ENCODE assay signal across 9 cellular contexts in the genomic region with DNA sequence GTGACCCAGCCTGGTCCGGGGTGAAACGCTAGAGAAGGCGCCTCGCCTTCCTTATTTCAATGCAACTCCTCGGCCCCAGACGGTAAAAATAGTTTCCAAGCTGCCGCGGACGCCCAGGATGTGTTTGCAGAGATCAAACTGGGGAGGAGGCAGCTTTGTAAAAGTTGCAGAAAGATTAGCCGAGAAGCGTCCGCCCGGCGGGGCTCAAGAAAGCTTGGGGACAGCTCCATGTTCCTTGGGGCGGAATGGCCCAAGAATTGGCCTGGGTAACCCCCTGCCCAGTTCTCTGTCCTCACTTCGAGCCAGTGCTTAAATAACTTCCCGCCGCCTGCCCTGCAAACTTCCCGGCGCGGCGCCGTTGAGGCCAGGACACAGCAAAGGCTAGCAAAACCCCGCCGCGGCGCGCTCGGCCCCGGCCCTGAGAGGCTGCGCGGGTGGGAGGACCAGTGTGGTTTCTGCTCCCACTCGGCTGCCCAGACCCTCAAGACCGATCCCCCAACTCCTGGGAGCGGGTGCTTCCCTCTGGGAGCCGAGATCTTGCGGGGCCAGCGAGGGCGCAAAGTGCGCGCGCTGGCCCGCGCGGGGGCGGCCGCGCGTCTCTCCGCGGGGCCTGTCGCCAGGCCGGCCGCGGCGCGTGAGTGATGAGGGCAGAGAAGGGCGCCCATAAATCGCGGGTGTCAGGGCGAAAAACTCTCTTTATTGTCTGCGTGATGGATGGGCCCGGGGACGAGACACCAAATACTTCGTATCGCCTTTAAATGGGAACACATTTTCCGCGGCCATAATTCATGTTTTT. TPM values are rescaled to one million over a fixed set of nuclear protein-coding genes. Genes with fewer than 3 reads are reported as not detected.
DNase-seq lines count a peak whose midpoint lies in the region; ATAC-seq, FAIRE-seq and TF ChIP-seq lines count a peak whose summit lies in the region.
"Had no signal": no experiment of that assay in that cellular context is flagged by ENCODE, and none has a peak within 500 bp of the region (broad histone marks: within the 10 kb centered on the region; RNA-seq: fewer than 3 reads in every experiment).

No MANE protein-coding gene starts in this region.

- TF ChIP-seq EP300 in HepG2 (IDR thresholded peaks at IDR 0.05; ENCODE audit: low read depth in 2 of 2, low read length in 2 of 2) (no peak), HepG2 (CRISPR knock-in tag; IDR thresholded peaks at IDR 0.05; ENCODE audit: borderline replicate concordance) (no peak)

- H3K27me3 ChIP-seq in breast epithelium, result peaks cover 0 to 7% of the 10 kb centered on the region in 2 donors
- H3K27me3 ChIP-seq in HepG2 (ENCODE audit: control insufficient read depth in 1 of 2, insufficient read depth in 2 of 2, low read length in 2 of 2), result no peaks in the 10 kb centered on the region; a peak in 1 of 5 replicates
- no peaks in the 10 kb centered on the region for H3K27me3 ChIP-seq in tibial artery

- POLR2A ChIA-PET in HepG2 (lab: Yijun Ruan, JAX), result no interaction called here

- no peaks in the 10 kb centered on the region for H4K20me1 ChIP-seq in HepG2 (ENCODE audit: insufficient read depth, low read length)

- FAIRE-seq in HepG2 (lab: Jason Lieb, UNC), result no peak
- FAIRE-seq: G401.6 had no signal

- peak overlapping the region; percentile 87 to 94 for H3K27ac ChIP-seq in breast epithelium
- H3K27ac ChIP-seq in HepG2 (ENCODE audit: extremely low read length, insufficient read depth, low read length), result no peak overlapping the region
- peak overlapping the region; percentile 84 to 94 for H3K27ac ChIP-seq in tibial artery

- no peaks in the 10 kb centered on the region for H3K4me1 ChIP-seq in breast epithelium
- H3K4me1 ChIP-seq in HepG2 (ENCODE audit: insufficient read depth, low read length), result peaks cover 20% of the 10 kb centered on the region
- peaks cover 0 to 37% (median 22%) of the 10 kb centered on the region in 4 donors for H3K4me1 ChIP-seq in tibial artery

- ATAC-seq in HepG2 (no peak), HG02885 (IDR thresholded peaks at IDR 0.05; ENCODE audit: poor library complexity, unreplicated experiment) (no peak), GM21723 (IDR thresholded peaks at IDR 0.05; ENCODE audit: unreplicated experiment) (no peak)

- intact Hi-C loops in breast epithelium (cut with DNase I; ENCODE audit: low total_unique reads) (no loop called here), HepG2 (cut with micrococcal nuclease; ENCODE audit: unreplicated experiment) (loop anchor here (5.0 to 10.0 kb wide), 3 partner anchors 197 to 1139 kb away; no protein-coding TSS in a partner anchor), tibial artery (cut with DNase I; ENCODE audit: low total_unique reads) (no loop called here)

- TF ChIP-seq CTCF in breast epithelium (IDR thresholded peaks at IDR 0.05), result no peak
- no peak for TF ChIP-seq CTCF in HepG2 (CRISPR knock-in tag; IDR thresholded peaks at IDR 0.05)
- peak in 1 of 2 experiments; percentile 15 for TF ChIP-seq CTCF in tibial artery (IDR thresholded peaks at IDR 0.05)

- peak overlapping the region; percentile 73; the same call in 1 of the 2 replicates for H3K4me2 ChIP-seq in HepG2 (ENCODE audit: low read depth, low read length)

- BruUV-seq in HepG2 (replicated peaks; lab: Mats Ljungman, UMichigan), result no TSS peak

- peak; percentile 58 for DNase-seq in activated CD8-positive, alpha-beta memory T cell treated with anti-CD3 and anti-CD28 coated beads, Interleukin-2, amount 50 U/mL, for 48 hours
- DNase-seq in activated CD8-positive, alpha-beta memory T cell treated with anti-CD3 and anti-CD28 coated beads, Interleukin-2, amount 50 U/mL, for 4 hours, result no peak
- no peak for DNase-seq in breast epithelium (ENCODE audit: low spot score in 2 of 2)
- DNase-seq in HepG2 (ENCODE audit: low spot score), result no peak
- DNase-seq in tibial artery, result peak; percentile 63 to 77
- no peak for DNase-seq in DMS79 treated with DMSO at 0.1 percent for 48 hours (lab: John Stamatoyannopoulos, UW)

- TF ChIP-seq POLR2A in breast epithelium (IDR thresholded peaks at IDR 0.05), result no peak
- TF ChIP-seq POLR2A in HepG2 (IDR thresholded peaks at IDR 0.05; ENCODE audit: insufficient read depth in 1 of 2, low read depth in 2 of 2, low read length in 2 of 2), result no peak

- H3K36me3 ChIP-seq in breast epithelium, result no peaks in the 10 kb centered on the region
- H3K36me3 ChIP-seq in HepG2 (replicated peaks in 1 of 2; ENCODE audit: control insufficient read depth in 1 of 2, insufficient read depth in 2 of 2, low read length in 2 of 2), result peaks cover 0 to 5% of the 10 kb centered on the region in 2 experiments; a peak in 1 of 5 replicates
- H3K36me3 ChIP-seq in tibial artery, result no peaks in the 10 kb centered on the region

- H3K9me3 ChIP-seq in breast epithelium (no peaks in the 10 kb centered on the region), HepG2 (ENCODE audit: low read length) (no peaks in the 10 kb centered on the region), tibial artery (no peaks in the 10 kb centered on the region)

- H3K9ac ChIP-seq in HepG2 (ENCODE audit: insufficient read depth, low read depth, low read length), result no peak overlapping the region

- no peak overlapping the region for H2AFZ ChIP-seq in HepG2 (ENCODE audit: low read length)

- CTCF ChIA-PET in HepG2 (lab: Yijun Ruan, JAX; ENCODE audit: low intra/inter-chr PET ratio, low total read pairs), result no interaction called here

- in situ Hi-C loops in HepG2 (cut with HindIII; ENCODE audit: extremely low pct_ligation_motif_present, low pct_unique_long_range_greater_than_20kb), result no loop called here

- 98% methylated on average over 61 of the region's 68 CpGs for WGBS in HepG2 (ENCODE audit: low lambda C conversion rate)

- peaks cover 21% of the 10 kb centered on the region for H3K79me2 ChIP-seq in HepG2 (ENCODE audit: insufficient read depth, low read length)

- TF ChIP-seq RAD21 in HepG2 (CRISPR knock-in tag; IDR thresholded peaks at IDR 0.05), result no peak

- H3K4me3 ChIP-seq in breast epithelium, result peak overlapping the region; percentile 70 to 81 (median 80)
- H3K4me3 ChIP-seq in HepG2 (replicated peaks in 1 of 3; ENCODE audit: insufficient read depth in 1 of 3, low read depth in 2 of 3, low read length in 3 of 3), result no peak overlapping the region
- peak overlapping the region; percentile 77 to 89 for H3K4me3 ChIP-seq in tibial artery

TF ChIP-seq in HepG2, 621 proteins besides CTCF, POLR2A, EP300 and RAD21 (continues in another document):
- TF ChIP-seq SKI (IDR thresholded peaks at IDR 0.05; ENCODE audit: partially characterized antibody), result no peak
- no peak for TF ChIP-seq SRSF4 (IDR thresholded peaks at IDR 0.05; ENCODE audit: low read depth, low read length, poor library complexity, severe bottlenecking)

RNA-seq across cellular contexts. Expression of a gene that starts 6.3 kb away (rescaled TPM):
- 10 to 100 TPM in 1 of 3 donors, 1 to 10 TPM in 2; 3.6 to 10.9 (median 7.6) TPM for total RNA-seq in breast epithelium
- total RNA-seq in HepG2 (2016; rRNA removed; fragmentation: Illumina TruSeq; extraction: Trizol), result 5.8 and 8.3 TPM in 2 replicates
- total RNA-seq in HepG2 (2016; cell fraction: cytosol; rRNA removed; fragmentation: Illumina TruSeq; extraction: Trizol; ENCODE audit: low read depth), result 1.8 and 1.9 TPM in 2 replicates
- 5.6 and 8.5 TPM in 2 replicates for total RNA-seq in HepG2 (2016; cell fraction: insoluble cytoplasmic fraction; rRNA removed; fragmentation: Illumina TruSeq; extraction: Trizol)
- total RNA-seq in HepG2 (2016; cell fraction: membrane; rRNA removed; fragmentation: Illumina TruSeq; extraction: Trizol), result 6.0 and 6.3 TPM in 2 replicates
- total RNA-seq in HepG2 (2016; cell fraction: nucleus; rRNA removed; fragmentation: Illumina TruSeq; extraction: Trizol), result 8.7 TPM in 2 replicates
- polyA plus RNA-seq in HepG2 (2011; rRNA removed), result 2.7 and 4.0 TPM in 2 replicates
- 2.4 and 4.0 TPM in 2 replicates for polyA plus RNA-seq in HepG2 (2011; cell fraction: cytosol; rRNA removed)
- polyA plus RNA-seq in HepG2 (2011; cell fraction: nucleus; rRNA removed), result 15.1 and 19.3 TPM in 2 replicates
- 9.8 and 13.3 TPM in 2 replicates for polyA plus RNA-seq in HepG2 (2012)
- 1.3 and 1.4 TPM in 2 replicates for polyA plus RNA-seq in HepG2 (2016; cell fraction: cytosol; fragmentation: Illumina TruSeq; extraction: Trizol; ENCODE audit: low read depth)
- polyA plus RNA-seq in HepG2 (2016; cell fraction: insoluble cytoplasmic fraction; fragmentation: Illumina TruSeq; extraction: Trizol; ENCODE audit: low read depth), result 13.9 and 16.9 TPM in 2 replicates
- polyA plus RNA-seq in HepG2 (2016; cell fraction: membrane; fragmentation: Illumina TruSeq; extraction: Trizol; ENCODE audit: low read depth), result 4.1 and 4.2 TPM in 2 replicates
- polyA plus RNA-seq in HepG2 (2016; cell fraction: nucleus; fragmentation: Illumina TruSeq; extraction: Trizol; ENCODE audit: insufficient read depth, low read depth), result 25.1 and 25.7 TPM in 2 replicates
- polyA minus RNA-seq in HepG2 (2011; rRNA and poly(A)+ RNA removed; ENCODE audit: low replicate concordance), result 1.0 and 15.3 TPM in 2 replicates
- polyA minus RNA-seq in HepG2 (2011; cell fraction: cytosol; rRNA and poly(A)+ RNA removed), result 10.1 and 11.8 TPM in 2 replicates
- 7.0 and 10.7 TPM in 2 replicates for polyA minus RNA-seq in HepG2 (2011; cell fraction: nucleus; rRNA and poly(A)+ RNA removed)

RNA-seq across cellular contexts. Expression of a gene that starts 23.5 kb away (rescaled TPM):
- 10 to 100 TPM in 2 of 3 donors, 1 to 10 TPM in 1; 8.3 to 17.1 (median 11.1) TPM for total RNA-seq in breast epithelium
- total RNA-seq in HepG2 (2016; rRNA removed; fragmentation: Illumina TruSeq; extraction: Trizol), result 19.3 and 22.0 TPM in 2 replicates
- total RNA-seq in HepG2 (2016; cell fraction: cytosol; rRNA removed; fragmentation: Illumina TruSeq; extraction: Trizol; ENCODE audit: low read depth), result 70.4 and 78.7 TPM in 2 replicates
- 20.0 and 23.4 TPM in 2 replicates for total RNA-seq in HepG2 (2016; cell fraction: insoluble cytoplasmic fraction; rRNA removed; fragmentation: Illumina TruSeq; extraction: Trizol)
- 36.7 and 40.7 TPM in 2 replicates for total RNA-seq in HepG2 (2016; cell fraction: membrane; rRNA removed; fragmentation: Illumina TruSeq; extraction: Trizol)
- 27.3 and 38.1 TPM in 2 replicates for total RNA-seq in HepG2 (2016; cell fraction: nucleus; rRNA removed; fragmentation: Illumina TruSeq; extraction: Trizol)
- polyA plus RNA-seq in HepG2 (2011; rRNA removed), result 13.4 and 17.7 TPM in 2 replicates
- polyA plus RNA-seq in HepG2 (2011; cell fraction: cytosol; rRNA removed), result 18.1 and 21.4 TPM in 2 replicates
- polyA plus RNA-seq in HepG2 (2011; cell fraction: nucleus; rRNA removed), result 10.7 and 11.9 TPM in 2 replicates
- polyA plus RNA-seq in HepG2 (2012), result 14.6 and 23.3 TPM in 2 replicates
- polyA plus RNA-seq in HepG2 (2016; cell fraction: cytosol; fragmentation: Illumina TruSeq; extraction: Trizol; ENCODE audit: low read depth), result 51.8 and 58.1 TPM in 2 replicates
- 25.9 and 29.7 TPM in 2 replicates for polyA plus RNA-seq in HepG2 (2016; cell fraction: insoluble cytoplasmic fraction; fragmentation: Illumina TruSeq; extraction: Trizol; ENCODE audit: low read depth)
- polyA plus RNA-seq in HepG2 (2016; cell fraction: membrane; fragmentation: Illumina TruSeq; extraction: Trizol; ENCODE audit: low read depth), result 28.6 and 35.5 TPM in 2 replicates
- polyA plus RNA-seq in HepG2 (2016; cell fraction: nucleus; fragmentation: Illumina TruSeq; extraction: Trizol; ENCODE audit: insufficient read depth, low read depth), result 9.9 and 22.8 TPM in 2 replicates
- polyA minus RNA-seq in HepG2 (2011; rRNA and poly(A)+ RNA removed; ENCODE audit: low replicate concordance), result 4.1 and 25.5 TPM in 2 replicates
- 5.1 and 7.5 TPM in 2 replicates for polyA minus RNA-seq in HepG2 (2011; cell fraction: cytosol; rRNA and poly(A)+ RNA removed)
- polyA minus RNA-seq in HepG2 (2011; cell fraction: nucleus; rRNA and poly(A)+ RNA removed), result 58.6 and 83.8 TPM in 2 replicates

Comparison
In these comparisons a context has a peak if more than half of its experiments do, and no peak if none do; other contexts are left out.
1. DNase-seq: peak in activated CD8-positive, alpha-beta memory T cell treated with anti-CD3 and anti-CD28 coated beads, Interleukin-2, amount 50 U/mL, for 48 hours (single experiment) and tibial artery (2 of 2); none in activated CD8-positive, alpha-beta memory T cell treated with anti-CD3 and anti-CD28 coated beads, Interleukin-2, amount 50 U/mL, for 4 hours (single experiment), breast epithelium (0 of 2), HepG2 (single experiment) and DMS79 treated with DMSO at 0.1 percent for 48 hours (single experiment).
2. H3K4me3 ChIP-seq: peak in breast epithelium (3 of 3) and tibial artery (2 of 2); none in HepG2 (0 of 3).